Comparison of ENCODE assay signal across 8 cellular contexts in the genomic region with DNA sequence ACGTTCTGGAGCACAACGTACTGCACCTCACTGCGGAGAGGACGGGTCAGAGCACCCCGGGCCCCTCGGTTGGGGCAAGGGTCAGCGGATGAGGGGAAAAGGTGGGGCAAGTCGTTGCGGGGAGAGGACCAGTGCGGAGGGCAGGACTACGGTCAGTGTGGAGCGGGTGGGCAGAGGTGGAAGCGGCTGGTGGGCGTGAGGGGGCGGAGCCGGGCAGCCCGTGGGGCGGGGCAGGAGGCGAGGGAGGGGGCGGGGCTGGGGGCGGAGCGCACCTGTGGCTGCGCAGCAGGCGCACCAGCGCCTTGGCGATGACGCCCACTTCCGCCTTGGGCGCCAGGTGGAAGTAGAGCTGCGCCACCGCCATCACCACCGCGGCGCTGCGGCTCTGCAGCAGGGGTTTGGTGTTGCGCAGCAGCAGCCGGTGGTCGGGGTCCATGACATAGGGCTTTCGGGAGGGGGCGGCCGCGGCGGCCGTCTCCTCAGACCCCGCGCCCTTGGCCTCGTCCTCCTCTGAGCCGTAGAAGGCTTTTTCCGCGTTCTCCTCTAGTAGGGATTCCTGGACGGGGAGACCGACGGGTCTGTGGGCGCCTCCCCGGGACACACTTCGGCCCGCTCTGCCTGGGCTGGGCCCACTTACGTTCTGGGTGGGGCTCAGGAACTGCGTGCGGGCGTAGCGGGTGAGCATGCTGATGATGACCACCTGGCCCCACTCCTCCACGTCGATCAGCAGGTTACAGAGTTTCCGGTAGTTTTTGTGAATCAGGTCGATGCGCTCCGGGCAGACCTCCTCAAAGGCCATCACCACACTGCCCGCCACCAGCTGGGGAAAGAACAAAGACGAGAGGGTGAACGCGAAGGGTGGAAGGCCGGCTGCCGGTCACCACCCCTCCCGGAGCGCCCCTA. TPM values are rescaled to one million over a fixed set of nuclear protein-coding genes. Genes with fewer than 3 reads are reported as not detected.
DNase-seq lines count a peak whose midpoint lies in the region; ATAC-seq and TF ChIP-seq lines count a peak whose summit lies in the region.

No MANE protein-coding gene starts in this region.

- H3K27ac Mint-ChIP-seq in stimulated activated memory B cell treated with anti-CD40 and anti-IgM and Interleukin-4, amounts not matched to agents 10 μg/mL and 1 μg/mL and 100 μg/mL, for 72 hours, result peak overlapping the region; percentile 93

- 1 to 3% methylated on average over 28 to 65 of the region's 76 CpGs for WGBS in body of pancreas, 2 donors

- H3K36me3 ChIP-seq in body of pancreas (replicated peaks in 1 of 2; ENCODE audit: insufficient read depth in 1 of 2, low read depth in 2 of 2) (no peaks in the 10 kb centered on the region), mucosa of stomach (ENCODE audit: control insufficient read depth, insufficient read depth, low read length) (no peaks in the 10 kb centered on the region)

- no peaks in the 10 kb centered on the region for H3K9me3 Mint-ChIP-seq in stimulated activated memory B cell treated with anti-CD40 and anti-IgM and Interleukin-4, amounts not matched to agents 10 μg/mL and 1 μg/mL and 100 μg/mL, for 72 hours

- ATAC-seq in HG03439 (IDR thresholded peaks at IDR 0.05; ENCODE audit: unreplicated experiment) (peak; percentile 63), body of pancreas (peak; percentile 96)
- peak; percentile 92 for ATAC-seq in stimulated activated memory B cell treated with anti-CD40 and anti-IgM and Interleukin-4, amounts not matched to agents 10 μg/mL and 1 μg/mL and 100 μg/mL, for 72 hours

- intact Hi-C loops in body of pancreas (cut with DNase I), result no loop called here

- H3K4me3 Mint-ChIP-seq in stimulated activated memory B cell treated with anti-CD40 and anti-IgM and Interleukin-4, amounts not matched to agents 10 μg/mL and 1 μg/mL and 100 μg/mL, for 72 hours, result peak overlapping the region; percentile 82

- peak overlapping the region; percentile 48 to 90 (median 69) for H3K27ac ChIP-seq in body of pancreas

- peak overlapping the region; percentile 35 to 51 for H3K4me3 ChIP-seq in body of pancreas
- H3K4me3 ChIP-seq in mucosa of stomach (ENCODE audit: low read length), result peak overlapping the region; percentile 43

- peak; percentile 15 to 52 (median 41) for TF ChIP-seq CTCF in body of pancreas (IDR thresholded peaks at IDR 0.05)

- DNase-seq in NCI-H1436 (lab: John Stamatoyannopoulos, UW) (peak; percentile 90), NCI-H1436 treated with DMSO at 0.1 percent for 48 hours (lab: John Stamatoyannopoulos, UW) (no peak), T-helper 2 cell (peak; percentile 47 to 81 (median 71)), body of pancreas (peak; percentile 87 to 92 (median 90)), GF-D8 (lab: John Stamatoyannopoulos, UW) (no peak)

- H3K4me1 ChIP-seq in body of pancreas (peaks cover 13% of the 10 kb centered on the region), mucosa of stomach (ENCODE audit: control insufficient read depth, insufficient read depth, low read length) (peaks cover 5% of the 10 kb centered on the region)

- no peaks in the 10 kb centered on the region for H3K36me3 Mint-ChIP-seq in stimulated activated memory B cell treated with anti-CD40 and anti-IgM and Interleukin-4, amounts not matched to agents 10 μg/mL and 1 μg/mL and 100 μg/mL, for 72 hours

- peak overlapping the region; percentile 53 for H3K9ac ChIP-seq in mucosa of stomach (ENCODE audit: low read length)

- peak; percentile 94 to 96 (median 94) for TF ChIP-seq POLR2A in body of pancreas (IDR thresholded peaks at IDR 0.05)

- H3K27me3 ChIP-seq in body of pancreas (no peaks in the 10 kb centered on the region), mucosa of stomach (ENCODE audit: control insufficient read depth, insufficient read depth, low read length) (peaks cover 17% of the 10 kb centered on the region)

- H3K27me3 Mint-ChIP-seq in stimulated activated memory B cell treated with anti-CD40 and anti-IgM and Interleukin-4, amounts not matched to agents 10 μg/mL and 1 μg/mL and 100 μg/mL, for 72 hours, result no peaks in the 10 kb centered on the region

- peaks cover 15% of the 10 kb centered on the region for H3K4me1 Mint-ChIP-seq in stimulated activated memory B cell treated with anti-CD40 and anti-IgM and Interleukin-4, amounts not matched to agents 10 μg/mL and 1 μg/mL and 100 μg/mL, for 72 hours

- H3K9me3 ChIP-seq in body of pancreas, result no peaks in the 10 kb centered on the region
- H3K9me3 ChIP-seq in mucosa of stomach (ENCODE audit: control insufficient read depth, low read length), result no peaks in the 10 kb centered on the region

RNA-seq across cellular contexts. Expression of a gene that starts 29.2 kb away (rescaled TPM):
- 1 to 10 TPM; 3.9 to 6.6 TPM for total RNA-seq in body of pancreas

RNA-seq across cellular contexts. Expression of a gene that starts 33.3 kb away (rescaled TPM):
- total RNA-seq in body of pancreas, result 1 to 10 TPM in 1 of 2 donors, not detected in 1; 1.0 TPM

Comparison
In these comparisons a context has a peak if more than half of its experiments do, and no peak if none do; other contexts are left out.
1. DNase-seq: peak in NCI-H1436 (single experiment), T-helper 2 cell (5 of 5) and body of pancreas (4 of 4); none in NCI-H1436 treated with DMSO at 0.1 percent for 48 hours (single experiment) and GF-D8 (single experiment).
2. Peak in every context shown above with its lines, with median percentiles within 50 percentile points of each other: ATAC-seq.